In genomic region chr5:174692982-174693422, GRCh38 we compare ENCODE assay signal across 16 cellular contexts. TPM values are rescaled to one million over a fixed set of nuclear protein-coding genes. Genes with fewer than 3 reads are reported as not detected.
A peak's percentile ranks its signal among the peaks of the same experiment; 100 is the strongest.
DNase-seq lines count a peak whose midpoint lies in the region; ATAC-seq, FAIRE-seq and TF ChIP-seq lines count a peak whose summit lies in the region.
"Had no signal": no experiment of that assay in that cellular context is flagged by ENCODE, and none has a peak within 500 bp of the region (broad histone marks: within the 10 kb centered on the region; RNA-seq: fewer than 3 reads in every experiment).

No MANE protein-coding gene starts in this region.

- no peak overlapping the region for H2BK20ac ChIP-seq in H9 (ENCODE audit: low read depth, low read length, poor library complexity, severe bottlenecking)

- H2BK5ac ChIP-seq in H9 (ENCODE audit: insufficient read length, low read length) = no peak overlapping the region

- H2BK15ac ChIP-seq in H9 (ENCODE audit: low read depth, low read length) = no peak overlapping the region

- H3K9me3 Mint-ChIP-seq in H9 = no peaks in the 10 kb centered on the region; a peak in 1 of 5 replicates

- intact Hi-C loops in tibial artery (cut with DNase I; ENCODE audit: low total_unique reads) = no loop called here

- H4K91ac ChIP-seq in H9 (ENCODE audit: insufficient read length, low read depth, low read length) = no peak overlapping the region

- no peaks in the 10 kb centered on the region for H3K79me1 ChIP-seq in H9 (ENCODE audit: insufficient read depth, low read depth, low read length, poor library complexity, severe bottlenecking)

- H3K4me3 Mint-ChIP-seq in H9 = peak overlapping the region; percentile 57 to 77
- H3K4me3 Mint-ChIP-seq: HFFc6 had no signal

- H3K27me3 Mint-ChIP-seq in H9 (ENCODE audit: low read depth) = peaks cover 74% of the 10 kb centered on the region

- peak overlapping the region; percentile 65 for H3K4me2 ChIP-seq in H9 (ENCODE audit: insufficient read depth, insufficient read length, low read length)

- TF ChIP-seq CTCF in H9 (conservative IDR thresholded peaks at IDR 0.05) = no peak
- no peak for TF ChIP-seq CTCF in tibial artery (IDR thresholded peaks at IDR 0.05)

- no peak overlapping the region for H3K27ac ChIP-seq in H9 (ENCODE audit: insufficient read length, low read depth, low read length)
- H3K27ac ChIP-seq in iPS-18a (ENCODE audit: low read length) = no peak overlapping the region
- H3K27ac ChIP-seq in rectal smooth muscle tissue (ENCODE audit: low read depth, low read length) = no peak overlapping the region
- H3K27ac ChIP-seq in tibial artery = no peak overlapping the region
- H3K27ac ChIP-seq: body of pancreas had no signal

- H3K9ac ChIP-seq in H9 (ENCODE audit: extremely low read depth, insufficient read length, low read length) (no peak overlapping the region), iPS-18a (ENCODE audit: low read length) (peak overlapping the region; percentile 20), rectal smooth muscle tissue (ENCODE audit: low read length) (no peak overlapping the region)

- H3K9me3 ChIP-seq in H9 (ENCODE audit: control insufficient read depth, low read depth, low read length) = no peaks in the 10 kb centered on the region
- no peaks in the 10 kb centered on the region for H3K9me3 ChIP-seq in iPS-18a (ENCODE audit: control insufficient read depth, low read depth, low read length)
- no peaks in the 10 kb centered on the region for H3K9me3 ChIP-seq in tibial artery
- H3K9me3 ChIP-seq: body of pancreas had no signal

- no peak overlapping the region for H3K4ac ChIP-seq in H9 (ENCODE audit: low read depth, low read length)

- H3K36me3 ChIP-seq in iPS-18a (ENCODE audit: control insufficient read depth, low read depth, low read length) = no peaks in the 10 kb centered on the region
- no peaks in the 10 kb centered on the region for H3K36me3 ChIP-seq in rectal smooth muscle tissue (ENCODE audit: control insufficient read depth, insufficient read depth, low read length)
- H3K36me3 ChIP-seq in tibial artery = no peaks in the 10 kb centered on the region

- no peak overlapping the region for H2AK5ac ChIP-seq in H9 (ENCODE audit: insufficient read length, low read length)

- WGBS in H9 (ENCODE audit: extremely low coverage, insufficient read length, low lambda C conversion rate) = no CpG with 5 or more reads among the region's 16 CpGs

- no peak overlapping the region for H4K5ac ChIP-seq in H9 (ENCODE audit: insufficient read length, low read depth, low read length)

- peak; percentile 71 for DNase-seq in H9
- peak; percentile 47 for DNase-seq in SK-N-DZ (ENCODE audit: low spot score)
- no peak for DNase-seq in NCI-H446 treated with DMSO at 0.1 percent for 48 hours (lab: John Stamatoyannopoulos, UW)
- DNase-seq in tibial artery = no peak
- no peak for DNase-seq in HTR-8/SVneo (ENCODE audit: insufficient read length, low spot score)
- DNase-seq: activated CD8-positive, alpha-beta memory T cell treated with anti-CD3 and anti-CD28 coated beads for 24 hours; activated gamma-delta T cell; body of pancreas; foreskin fibroblast; HFFc6; NCI-H2107 had no signal

- no peaks in the 10 kb centered on the region for H3K36me3 Mint-ChIP-seq in H9 (ENCODE audit: insufficient read depth in 1 of 3, low read depth in 3 of 3)

- no peak for FAIRE-seq in HTR-8/SVneo (lab: Jason Lieb, UNC)
- FAIRE-seq: islet of Langerhans had no signal

- no peak overlapping the region for H2AFZ ChIP-seq in H9 (ENCODE audit: low read length)

- H4K20me1 ChIP-seq in H9 (ENCODE audit: control insufficient read depth, insufficient read depth, insufficient read length) = no peaks in the 10 kb centered on the region

- H3K27me3 ChIP-seq in H9 (ENCODE audit: insufficient read depth, low read length) (peaks cover 8% of the 10 kb centered on the region; the same call in 1 of the 2 replicates), iPS-18a (ENCODE audit: control insufficient read depth, insufficient read depth, low read length) (peaks cover 86% of the 10 kb centered on the region), rectal smooth muscle tissue (ENCODE audit: control insufficient read depth, insufficient read depth, low read length) (peaks cover 15% of the 10 kb centered on the region), tibial artery (peaks cover 0 to 54% of the 10 kb centered on the region in 2 donors)

- no peak overlapping the region for H3K14ac ChIP-seq in H9 (ENCODE audit: insufficient read depth, low read length)

- no peak overlapping the region for H4K8ac ChIP-seq in H9 (replicated peaks; ENCODE audit: insufficient read length, low read depth, low read length)

- H3K4me1 Mint-ChIP-seq in H9 = peaks cover 35 to 57% of the 10 kb centered on the region in 2 experiments

- no peak overlapping the region for H3K18ac ChIP-seq in H9 (ENCODE audit: insufficient read length, low read depth, low read length)

- H3K27ac Mint-ChIP-seq in H9 = no peak overlapping the region
- H3K27ac Mint-ChIP-seq: HFFc6 had no signal

- no peak for ATAC-seq in HG02623 (IDR thresholded peaks at IDR 0.05; ENCODE audit: unreplicated experiment)
- ATAC-seq: body of pancreas had no signal

- H3K4me1 ChIP-seq in H9 (ENCODE audit: insufficient read depth, low read length) (peaks cover 3% of the 10 kb centered on the region; the same call in 1 of the 2 replicates), iPS-18a (ENCODE audit: control insufficient read depth, low read depth, low read length) (peaks cover 32% of the 10 kb centered on the region), rectal smooth muscle tissue (ENCODE audit: control insufficient read depth, insufficient read depth, low read length) (no peaks in the 10 kb centered on the region), tibial artery (peaks cover 0 to 5% (median 2%) of the 10 kb centered on the region in 4 donors)

- H3K4me3 ChIP-seq in iPS-18a (ENCODE audit: low read length) (peak overlapping the region; percentile 53), rectal smooth muscle tissue (ENCODE audit: low read length) (peak overlapping the region; percentile 32), tibial artery (no peak overlapping the region)
- H3K4me3 ChIP-seq: body of pancreas had no signal

- H2BK12ac ChIP-seq in H9 (ENCODE audit: insufficient read length, low read depth, low read length) = no peak overlapping the region

- H3K23me2 ChIP-seq in H9 (ENCODE audit: insufficient read length, low read depth, low read length, poor library complexity, severe bottlenecking) = peaks cover 12% of the 10 kb centered on the region

- H3K23ac ChIP-seq in H9 (ENCODE audit: insufficient read length, low read depth, low read length) = no peak overlapping the region

- no peaks in the 10 kb centered on the region for H3K79me2 ChIP-seq in H9 (ENCODE audit: insufficient read depth, low read length)

- no peak overlapping the region for H2BK120ac ChIP-seq in H9 (ENCODE audit: low read depth, low read length, poor library complexity, severe bottlenecking)

- no peak overlapping the region for H3T11ph ChIP-seq in H9 (ENCODE audit: low read length)

- H3K56ac ChIP-seq in H9 (ENCODE audit: insufficient read length, low read depth, low read length) = no peak overlapping the region

RNA-seq across cellular contexts. Expression of gene MSX2, which starts 31.4 kb away (rescaled TPM):
- total RNA-seq in H9 (2021) = 0.35 and 0.42 TPM in 2 replicates
- polyA plus RNA-seq in SK-N-DZ (2014; cell fraction: cytosol; rRNA removed) = 2.6 and 3.7 TPM in 2 replicates
- polyA plus RNA-seq in SK-N-DZ (2014; cell fraction: nucleus; rRNA removed) = 0.52 and 1.6 TPM in 2 replicates
- total RNA-seq: body of pancreas, HFFc6, temporal lobe had no signal

Comparison
In these comparisons a context has a peak if more than half of its experiments do, and no peak if none do; other contexts are left out.
1. DNase-seq: peak in H9 (single experiment) and SK-N-DZ (single experiment); none in NCI-H446 treated with DMSO at 0.1 percent for 48 hours (single experiment), tibial artery (0 of 2) and HTR-8/SVneo (single experiment).
2. H3K4me3 ChIP-seq: peak in iPS-18a (single experiment) and rectal smooth muscle tissue (single experiment); none in tibial artery (0 of 2).